11 cellular contexts compared by ENCODE assay signal in the genomic region with DNA sequence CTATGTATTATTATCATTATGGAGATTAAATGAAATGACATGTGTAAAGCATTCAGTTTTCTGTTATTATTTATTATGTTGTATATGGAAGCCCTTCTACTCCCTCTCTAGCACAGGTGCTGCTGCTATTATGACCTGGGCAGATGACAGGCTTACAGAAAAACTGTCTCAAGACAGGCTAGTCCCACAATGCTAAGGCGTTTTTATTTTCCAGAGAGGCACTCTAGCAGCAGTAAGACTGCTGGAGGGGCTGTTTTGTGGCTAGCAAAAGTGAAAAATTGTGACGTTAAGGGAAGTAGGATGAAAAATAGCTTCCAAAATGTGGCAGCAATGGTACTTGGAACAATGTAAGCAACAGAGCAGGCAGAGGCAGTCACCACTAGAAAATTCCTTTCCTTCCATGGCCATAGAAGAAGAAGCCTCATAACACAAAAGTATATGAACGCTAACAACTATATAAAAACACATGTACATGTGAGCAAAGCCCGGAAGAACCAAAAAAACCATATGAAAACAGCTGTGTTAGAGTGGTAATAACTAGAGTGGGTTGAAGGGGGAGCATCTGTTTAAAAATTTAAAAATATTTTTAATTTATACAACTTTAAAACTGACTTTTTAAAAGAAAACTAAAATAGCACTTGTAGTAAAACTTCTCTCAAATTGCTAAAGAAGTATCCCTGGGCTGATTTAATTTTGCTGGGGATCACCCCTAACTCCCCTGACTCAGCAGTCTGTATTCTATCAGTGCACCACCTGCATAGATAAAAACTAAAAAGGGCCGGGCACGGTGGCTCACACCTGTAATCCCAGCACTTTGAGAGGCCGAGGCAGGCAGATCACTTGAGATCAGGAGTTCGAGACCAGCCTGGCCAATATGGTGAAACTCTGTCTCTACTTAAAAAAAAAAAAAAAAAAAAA. TPM values are rescaled to one million over a fixed set of nuclear protein-coding genes. Genes with fewer than 3 reads are reported as not detected.
DNase-seq lines count a peak whose midpoint lies in the region; ATAC-seq and TF ChIP-seq lines count a peak whose summit lies in the region.
"Had no signal": no experiment of that assay in that cellular context is flagged by ENCODE, and none has a peak within 500 bp of the region (broad histone marks: within the 10 kb centered on the region; RNA-seq: fewer than 3 reads in every experiment).

No MANE protein-coding gene starts in this region.

- in situ Hi-C loops in gastrocnemius medialis (cut with MboI; ENCODE audit: low sequenced_read_pairs in 4 of 4): loop anchor here in 1 of 4 donors (10.0 kb wide), 1 partner anchor 117 kb away; no protein-coding TSS in a partner anchor

- peaks cover 9% of the 10 kb centered on the region for H3K4me1 ChIP-seq in RWPE2 (ENCODE audit: insufficient read depth, poor library complexity, severe bottlenecking)
- H3K4me1 ChIP-seq in gastrocnemius medialis: peaks cover 45 to 50% of the 10 kb centered on the region in 2 donors

- no peaks in the 10 kb centered on the region for H3K27me3 ChIP-seq in RWPE2 (ENCODE audit: insufficient read depth, poor library complexity, severe bottlenecking)
- no peaks in the 10 kb centered on the region for H3K27me3 ChIP-seq in gastrocnemius medialis

- no peak for TF ChIP-seq POLR2A in gastrocnemius medialis (IDR thresholded peaks at IDR 0.05)

- ATAC-seq in GM21526 (IDR thresholded peaks at IDR 0.05; ENCODE audit: low FRiP score, unreplicated experiment) (peak; percentile 52), RWPE2 (ENCODE audit: low read depth) (peak; percentile 19; the same call in 1 of the 3 replicates), gastrocnemius medialis (peak in 1 of 2 donors; percentile 27), HG03175 (IDR thresholded peaks at IDR 0.05; ENCODE audit: unreplicated experiment) (no peak)

- H3K9me3 ChIP-seq in RWPE2 (ENCODE audit: severe bottlenecking) (no peaks in the 10 kb centered on the region), gastrocnemius medialis (no peaks in the 10 kb centered on the region)

- H3K4me3 ChIP-seq in RWPE2 (ENCODE audit: severe bottlenecking) (no peak overlapping the region), gastrocnemius medialis (no peak overlapping the region)

- H3K36me3 ChIP-seq in RWPE2 (ENCODE audit: low read depth) (peaks cover 6% of the 10 kb centered on the region), gastrocnemius medialis (no peaks in the 10 kb centered on the region)

- intact Hi-C loops in gastrocnemius medialis (cut with DNase I; ENCODE audit: low total_unique reads): loop anchor here (10.0 kb wide), 1 partner anchor 1277 kb away; no protein-coding TSS in a partner anchor

- H3K27ac ChIP-seq in RWPE2 (ENCODE audit: poor library complexity, severe bottlenecking) (no peak overlapping the region), gastrocnemius medialis (peak overlapping the region; percentile 37 to 61 (median 50))

- no peak for DNase-seq in RWPE2 (ENCODE audit: low spot score)
- DNase-seq in fibroblast of peridontal ligament (ENCODE audit: extremely low read depth): peak; percentile 23
- DNase-seq in gastrocnemius medialis: no peak
- no peak for DNase-seq in putamen (ENCODE audit: low spot score)
- no peak for DNase-seq in stimulated activated CD4-positive, alpha-beta T cell treated with anti-CD3 and anti-CD28 coated beads, Interleukin-4, amount 100 ng/mL, for 4 hours
- DNase-seq in amygdala (lab: John Stamatoyannopoulos, UW): no peak
- DNase-seq: activated CD4-positive, alpha-beta T cell treated with anti-CD3 and anti-CD28 coated beads, Interleukin-2, amount 50 U/mL, for 4 hours; NCI-H1092; posterior cingulate gyrus had no signal

- TF ChIP-seq CTCF in RWPE2 (IDR thresholded peaks at IDR 0.05; ENCODE audit: poor library complexity, severe bottlenecking): no peak
- no peak for TF ChIP-seq CTCF in gastrocnemius medialis (IDR thresholded peaks at IDR 0.05 in 4 of 5, conservative IDR thresholded peaks at IDR 0.05 in 1 of 5)

RNA-seq across cellular contexts. Expression of a gene that starts 30.7 kb away (rescaled TPM):
- 100 to 1,000 TPM in 1 of 4 donors, 10 to 100 TPM in 3; 77.4 to 124 (median 85.5) TPM for total RNA-seq in gastrocnemius medialis
